In genomic region chr15:85792102-85792731, GRCh38 we compare ENCODE assay signal across 1 cellular context.
TF ChIP-seq lines count a peak whose summit lies in the region.

No MANE protein-coding gene starts in this region.

TF ChIP-seq in GM23338, 12 proteins besides CTCF, POLR2A, EP300 and RAD21 (continued from another document):
- TF ChIP-seq REST (IDR thresholded peaks at IDR 0.05; ENCODE audit: unreplicated experiment): no peak
- no peak for TF ChIP-seq EZH2 (IDR thresholded peaks at IDR 0.05; ENCODE audit: low read depth, unreplicated experiment)
- TF ChIP-seq STAT1 (IDR thresholded peaks at IDR 0.05; ENCODE audit: unreplicated experiment): no peak
- no peak for TF ChIP-seq ZNF462 (CRISPR knock-in tag; IDR thresholded peaks at IDR 0.05)
- no peak for TF ChIP-seq ZNF114 (CRISPR knock-in tag; IDR thresholded peaks at IDR 0.05)
- no peak for TF ChIP-seq JUNB (IDR thresholded peaks at IDR 0.05; ENCODE audit: unreplicated experiment)
- no peak for TF ChIP-seq POLR2AphosphoS5 (IDR thresholded peaks at IDR 0.05; ENCODE audit: low read depth)
- no peak for TF ChIP-seq ZNF331 (CRISPR knock-in tag; IDR thresholded peaks at IDR 0.05; ENCODE audit: low read depth)
